1 cellular context compared by ENCODE assay signal in the genomic region with DNA sequence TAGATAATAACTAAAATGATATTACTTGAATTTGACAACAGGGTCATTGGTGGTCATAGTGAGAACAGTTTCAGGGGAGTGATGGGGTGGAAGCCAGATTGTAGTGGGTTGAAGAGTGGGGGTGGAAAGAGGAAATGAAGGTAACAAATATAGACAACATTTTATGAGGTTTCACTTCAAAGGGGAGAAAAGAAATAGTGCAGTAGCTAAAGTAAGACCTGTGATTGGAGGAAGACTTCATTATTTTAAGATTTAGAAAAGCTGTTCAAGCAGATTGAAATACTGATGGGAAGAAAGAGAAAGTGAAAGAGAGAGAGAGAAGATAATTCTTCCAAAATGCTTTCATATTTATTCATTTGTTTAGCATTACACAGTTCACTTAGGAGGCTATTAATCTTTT.
TF ChIP-seq lines count a peak whose summit lies in the region.

No MANE protein-coding gene starts in this region.

TF ChIP-seq in GM23338, 12 proteins besides CTCF, POLR2A, EP300 and RAD21:
- TF ChIP-seq ZNF462 (CRISPR knock-in tag; IDR thresholded peaks at IDR 0.05) (no peak), EZH2phosphoT487 (IDR thresholded peaks at IDR 0.05; ENCODE audit: unreplicated experiment) (no peak), NANOG (IDR thresholded peaks at IDR 0.05; ENCODE audit: borderline replicate concordance) (no peak), POLR2AphosphoS5 (IDR thresholded peaks at IDR 0.05; ENCODE audit: low read depth) (no peak), CREB1 (CRISPR knock-in tag; IDR thresholded peaks at IDR 0.05; ENCODE audit: low read depth) (no peak), ZNF331 (CRISPR knock-in tag; IDR thresholded peaks at IDR 0.05; ENCODE audit: low read depth) (no peak), ZNF114 (CRISPR knock-in tag; IDR thresholded peaks at IDR 0.05) (no peak), STAT1 (IDR thresholded peaks at IDR 0.05; ENCODE audit: unreplicated experiment) (no peak), JUNB (IDR thresholded peaks at IDR 0.05; ENCODE audit: unreplicated experiment) (no peak), EZH2 (IDR thresholded peaks at IDR 0.05; ENCODE audit: low read depth, unreplicated experiment) (no peak)
- TF ChIP-seq, protein P1, sequence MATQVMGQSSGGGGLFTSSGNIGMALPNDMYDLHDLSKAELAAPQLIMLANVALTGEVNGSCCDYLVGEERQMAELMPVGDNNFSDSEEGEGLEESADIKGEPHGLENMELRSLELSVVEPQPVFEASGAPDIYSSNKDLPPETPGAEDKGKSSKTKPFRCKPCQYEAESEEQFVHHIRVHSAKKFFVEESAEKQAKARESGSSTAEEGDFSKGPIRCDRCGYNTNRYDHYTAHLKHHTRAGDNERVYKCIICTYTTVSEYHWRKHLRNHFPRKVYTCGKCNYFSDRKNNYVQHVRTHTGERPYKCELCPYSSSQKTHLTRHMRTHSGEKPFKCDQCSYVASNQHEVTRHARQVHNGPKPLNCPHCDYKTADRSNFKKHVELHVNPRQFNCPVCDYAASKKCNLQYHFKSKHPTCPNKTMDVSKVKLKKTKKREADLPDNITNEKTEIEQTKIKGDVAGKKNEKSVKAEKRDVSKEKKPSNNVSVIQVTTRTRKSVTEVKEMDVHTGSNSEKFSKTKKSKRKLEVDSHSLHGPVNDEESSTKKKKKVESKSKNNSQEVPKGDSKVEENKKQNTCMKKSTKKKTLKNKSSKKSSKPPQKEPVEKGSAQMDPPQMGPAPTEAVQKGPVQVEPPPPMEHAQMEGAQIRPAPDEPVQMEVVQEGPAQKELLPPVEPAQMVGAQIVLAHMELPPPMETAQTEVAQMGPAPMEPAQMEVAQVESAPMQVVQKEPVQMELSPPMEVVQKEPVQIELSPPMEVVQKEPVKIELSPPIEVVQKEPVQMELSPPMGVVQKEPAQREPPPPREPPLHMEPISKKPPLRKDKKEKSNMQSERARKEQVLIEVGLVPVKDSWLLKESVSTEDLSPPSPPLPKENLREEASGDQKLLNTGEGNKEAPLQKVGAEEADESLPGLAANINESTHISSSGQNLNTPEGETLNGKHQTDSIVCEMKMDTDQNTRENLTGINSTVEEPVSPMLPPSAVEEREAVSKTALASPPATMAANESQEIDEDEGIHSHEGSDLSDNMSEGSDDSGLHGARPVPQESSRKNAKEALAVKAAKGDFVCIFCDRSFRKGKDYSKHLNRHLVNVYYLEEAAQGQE (IDR thresholded peaks at IDR 0.05; ENCODE audit: unreplicated experiment) = no peak
- TF ChIP-seq, protein P2, sequence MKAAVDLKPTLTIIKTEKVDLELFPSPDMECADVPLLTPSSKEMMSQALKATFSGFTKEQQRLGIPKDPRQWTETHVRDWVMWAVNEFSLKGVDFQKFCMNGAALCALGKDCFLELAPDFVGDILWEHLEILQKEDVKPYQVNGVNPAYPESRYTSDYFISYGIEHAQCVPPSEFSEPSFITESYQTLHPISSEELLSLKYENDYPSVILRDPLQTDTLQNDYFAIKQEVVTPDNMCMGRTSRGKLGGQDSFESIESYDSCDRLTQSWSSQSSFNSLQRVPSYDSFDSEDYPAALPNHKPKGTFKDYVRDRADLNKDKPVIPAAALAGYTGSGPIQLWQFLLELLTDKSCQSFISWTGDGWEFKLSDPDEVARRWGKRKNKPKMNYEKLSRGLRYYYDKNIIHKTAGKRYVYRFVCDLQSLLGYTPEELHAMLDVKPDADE (IDR thresholded peaks at IDR 0.05) = no peak
